ENCODE assay signal across 2 cellular contexts in the genomic region with DNA sequence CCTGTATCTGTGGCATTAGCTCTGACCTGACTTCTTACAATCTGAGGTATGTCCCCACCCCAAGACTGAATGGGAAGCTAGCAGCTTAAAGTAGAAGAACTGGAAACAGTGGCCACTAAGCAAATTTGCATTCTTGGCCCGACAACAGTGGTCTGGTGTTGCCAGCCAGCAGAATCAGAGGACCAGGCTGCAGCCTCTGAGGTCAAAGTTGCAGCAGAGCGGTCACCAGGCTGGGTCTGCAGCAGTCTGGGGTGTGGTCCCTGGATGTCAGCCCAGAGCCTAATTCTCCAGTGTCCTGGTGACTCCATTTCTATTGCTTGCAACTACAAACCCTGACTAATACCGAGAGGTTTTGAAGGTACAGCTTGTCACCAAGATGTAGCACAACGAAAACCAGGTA.
A peak's percentile ranks its signal among the peaks of the same experiment; 100 is the strongest.
TF ChIP-seq lines count a peak whose summit lies in the region.

No MANE protein-coding gene starts in this region.

TF ChIP-seq in liver, 16 proteins besides CTCF, POLR2A, EP300 and RAD21 (continued from another document):
- TF ChIP-seq, protein P1, sequence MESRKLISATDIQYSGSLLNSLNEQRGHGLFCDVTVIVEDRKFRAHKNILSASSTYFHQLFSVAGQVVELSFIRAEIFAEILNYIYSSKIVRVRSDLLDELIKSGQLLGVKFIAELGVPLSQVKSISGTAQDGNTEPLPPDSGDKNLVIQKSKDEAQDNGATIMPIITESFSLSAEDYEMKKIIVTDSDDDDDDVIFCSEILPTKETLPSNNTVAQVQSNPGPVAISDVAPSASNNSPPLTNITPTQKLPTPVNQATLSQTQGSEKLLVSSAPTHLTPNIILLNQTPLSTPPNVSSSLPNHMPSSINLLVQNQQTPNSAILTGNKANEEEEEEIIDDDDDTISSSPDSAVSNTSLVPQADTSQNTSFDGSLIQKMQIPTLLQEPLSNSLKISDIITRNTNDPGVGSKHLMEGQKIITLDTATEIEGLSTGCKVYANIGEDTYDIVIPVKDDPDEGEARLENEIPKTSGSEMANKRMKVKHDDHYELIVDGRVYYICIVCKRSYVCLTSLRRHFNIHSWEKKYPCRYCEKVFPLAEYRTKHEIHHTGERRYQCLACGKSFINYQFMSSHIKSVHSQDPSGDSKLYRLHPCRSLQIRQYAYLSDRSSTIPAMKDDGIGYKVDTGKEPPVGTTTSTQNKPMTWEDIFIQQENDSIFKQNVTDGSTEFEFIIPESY (IDR thresholded peaks at IDR 0.05), result no peak
- TF ChIP-seq, protein P2, sequence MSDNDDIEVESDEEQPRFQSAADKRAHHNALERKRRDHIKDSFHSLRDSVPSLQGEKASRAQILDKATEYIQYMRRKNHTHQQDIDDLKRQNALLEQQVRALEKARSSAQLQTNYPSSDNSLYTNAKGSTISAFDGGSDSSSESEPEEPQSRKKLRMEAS (IDR thresholded peaks at IDR 0.05), result no peak
- no peak for TF ChIP-seq FOXA2 (IDR thresholded peaks at IDR 0.05)
- peak in 1 of 2 donors; percentile 46 for TF ChIP-seq HNF4A (conservative IDR thresholded peaks at IDR 0.05)
- TF ChIP-seq SP1 (IDR thresholded peaks at IDR 0.05), result peak; percentile 26
- peak; percentile 45 to 56 for TF ChIP-seq RXRA (IDR thresholded peaks at IDR 0.05)
- TF ChIP-seq YY1 (IDR thresholded peaks at IDR 0.05), result peak; percentile 26
- no peak for TF ChIP-seq HNF4G (IDR thresholded peaks at IDR 0.05)
- TF ChIP-seq EGR1 (IDR thresholded peaks at IDR 0.05; ENCODE audit: low read depth in 2 of 2), result no peak
- TF ChIP-seq, protein P3, sequence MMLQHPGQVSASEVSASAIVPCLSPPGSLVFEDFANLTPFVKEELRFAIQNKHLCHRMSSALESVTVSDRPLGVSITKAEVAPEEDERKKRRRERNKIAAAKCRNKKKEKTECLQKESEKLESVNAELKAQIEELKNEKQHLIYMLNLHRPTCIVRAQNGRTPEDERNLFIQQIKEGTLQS (IDR thresholded peaks at IDR 0.05), result no peak

TF ChIP-seq in HepG2, 621 proteins besides CTCF, POLR2A, EP300 and RAD21:
- TF ChIP-seq, protein P4, sequence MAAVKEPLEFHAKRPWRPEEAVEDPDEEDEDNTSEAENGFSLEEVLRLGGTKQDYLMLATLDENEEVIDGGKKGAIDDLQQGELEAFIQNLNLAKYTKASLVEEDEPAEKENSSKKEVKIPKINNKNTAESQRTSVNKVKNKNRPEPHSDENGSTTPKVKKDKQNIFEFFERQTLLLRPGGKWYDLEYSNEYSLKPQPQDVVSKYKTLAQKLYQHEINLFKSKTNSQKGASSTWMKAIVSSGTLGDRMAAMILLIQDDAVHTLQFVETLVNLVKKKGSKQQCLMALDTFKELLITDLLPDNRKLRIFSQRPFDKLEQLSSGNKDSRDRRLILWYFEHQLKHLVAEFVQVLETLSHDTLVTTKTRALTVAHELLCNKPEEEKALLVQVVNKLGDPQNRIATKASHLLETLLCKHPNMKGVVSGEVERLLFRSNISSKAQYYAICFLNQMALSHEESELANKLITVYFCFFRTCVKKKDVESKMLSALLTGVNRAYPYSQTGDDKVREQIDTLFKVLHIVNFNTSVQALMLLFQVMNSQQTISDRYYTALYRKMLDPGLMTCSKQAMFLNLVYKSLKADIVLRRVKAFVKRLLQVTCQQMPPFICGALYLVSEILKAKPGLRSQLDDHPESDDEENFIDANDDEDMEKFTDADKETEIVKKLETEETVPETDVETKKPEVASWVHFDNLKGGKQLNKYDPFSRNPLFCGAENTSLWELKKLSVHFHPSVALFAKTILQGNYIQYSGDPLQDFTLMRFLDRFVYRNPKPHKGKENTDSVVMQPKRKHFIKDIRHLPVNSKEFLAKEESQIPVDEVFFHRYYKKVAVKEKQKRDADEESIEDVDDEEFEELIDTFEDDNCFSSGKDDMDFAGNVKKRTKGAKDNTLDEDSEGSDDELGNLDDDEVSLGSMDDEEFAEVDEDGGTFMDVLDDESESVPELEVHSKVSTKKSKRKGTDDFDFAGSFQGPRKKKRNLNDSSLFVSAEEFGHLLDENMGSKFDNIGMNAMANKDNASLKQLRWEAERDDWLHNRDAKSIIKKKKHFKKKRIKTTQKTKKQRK (IDR thresholded peaks at IDR 0.05; ENCODE audit: low read length), result no peak
- TF ChIP-seq MTA1 (CRISPR knock-in tag; IDR thresholded peaks at IDR 0.05; ENCODE audit: borderline replicate concordance) (no peak), NR2F2 (IDR thresholded peaks at IDR 0.05; ENCODE audit: borderline replicate concordance, low read depth) (no peak), KLF13 (CRISPR knock-in tag; IDR thresholded peaks at IDR 0.05) (no peak), DR1 (CRISPR knock-in tag; IDR thresholded peaks at IDR 0.05) (no peak), MIER2 (CRISPR knock-in tag; IDR thresholded peaks at IDR 0.05) (no peak), SKI (IDR thresholded peaks at IDR 0.05; ENCODE audit: partially characterized antibody) (no peak), HOXD1 (CRISPR knock-in tag; IDR thresholded peaks at IDR 0.05) (no peak), ZNF674 (CRISPR knock-in tag; IDR thresholded peaks at IDR 0.05; ENCODE audit: low read depth) (no peak), THYN1 (CRISPR knock-in tag; IDR thresholded peaks at IDR 0.05; ENCODE audit: borderline replicate concordance, low read depth) (no peak), ZNF496 (CRISPR knock-in tag; IDR thresholded peaks at IDR 0.05; ENCODE audit: insufficient replicate concordance) (no peak)
- TF ChIP-seq, protein P5, sequence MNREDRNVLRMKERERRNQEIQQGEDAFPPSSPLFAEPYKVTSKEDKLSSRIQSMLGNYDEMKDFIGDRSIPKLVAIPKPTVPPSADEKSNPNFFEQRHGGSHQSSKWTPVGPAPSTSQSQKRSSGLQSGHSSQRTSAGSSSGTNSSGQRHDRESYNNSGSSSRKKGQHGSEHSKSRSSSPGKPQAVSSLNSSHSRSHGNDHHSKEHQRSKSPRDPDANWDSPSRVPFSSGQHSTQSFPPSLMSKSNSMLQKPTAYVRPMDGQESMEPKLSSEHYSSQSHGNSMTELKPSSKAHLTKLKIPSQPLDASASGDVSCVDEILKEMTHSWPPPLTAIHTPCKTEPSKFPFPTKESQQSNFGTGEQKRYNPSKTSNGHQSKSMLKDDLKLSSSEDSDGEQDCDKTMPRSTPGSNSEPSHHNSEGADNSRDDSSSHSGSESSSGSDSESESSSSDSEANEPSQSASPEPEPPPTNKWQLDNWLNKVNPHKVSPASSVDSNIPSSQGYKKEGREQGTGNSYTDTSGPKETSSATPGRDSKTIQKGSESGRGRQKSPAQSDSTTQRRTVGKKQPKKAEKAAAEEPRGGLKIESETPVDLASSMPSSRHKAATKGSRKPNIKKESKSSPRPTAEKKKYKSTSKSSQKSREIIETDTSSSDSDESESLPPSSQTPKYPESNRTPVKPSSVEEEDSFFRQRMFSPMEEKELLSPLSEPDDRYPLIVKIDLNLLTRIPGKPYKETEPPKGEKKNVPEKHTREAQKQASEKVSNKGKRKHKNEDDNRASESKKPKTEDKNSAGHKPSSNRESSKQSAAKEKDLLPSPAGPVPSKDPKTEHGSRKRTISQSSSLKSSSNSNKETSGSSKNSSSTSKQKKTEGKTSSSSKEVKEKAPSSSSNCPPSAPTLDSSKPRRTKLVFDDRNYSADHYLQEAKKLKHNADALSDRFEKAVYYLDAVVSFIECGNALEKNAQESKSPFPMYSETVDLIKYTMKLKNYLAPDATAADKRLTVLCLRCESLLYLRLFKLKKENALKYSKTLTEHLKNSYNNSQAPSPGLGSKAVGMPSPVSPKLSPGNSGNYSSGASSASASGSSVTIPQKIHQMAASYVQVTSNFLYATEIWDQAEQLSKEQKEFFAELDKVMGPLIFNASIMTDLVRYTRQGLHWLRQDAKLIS (CRISPR knock-in tag; IDR thresholded peaks at IDR 0.05), result no peak
- TF ChIP-seq, protein P6, sequence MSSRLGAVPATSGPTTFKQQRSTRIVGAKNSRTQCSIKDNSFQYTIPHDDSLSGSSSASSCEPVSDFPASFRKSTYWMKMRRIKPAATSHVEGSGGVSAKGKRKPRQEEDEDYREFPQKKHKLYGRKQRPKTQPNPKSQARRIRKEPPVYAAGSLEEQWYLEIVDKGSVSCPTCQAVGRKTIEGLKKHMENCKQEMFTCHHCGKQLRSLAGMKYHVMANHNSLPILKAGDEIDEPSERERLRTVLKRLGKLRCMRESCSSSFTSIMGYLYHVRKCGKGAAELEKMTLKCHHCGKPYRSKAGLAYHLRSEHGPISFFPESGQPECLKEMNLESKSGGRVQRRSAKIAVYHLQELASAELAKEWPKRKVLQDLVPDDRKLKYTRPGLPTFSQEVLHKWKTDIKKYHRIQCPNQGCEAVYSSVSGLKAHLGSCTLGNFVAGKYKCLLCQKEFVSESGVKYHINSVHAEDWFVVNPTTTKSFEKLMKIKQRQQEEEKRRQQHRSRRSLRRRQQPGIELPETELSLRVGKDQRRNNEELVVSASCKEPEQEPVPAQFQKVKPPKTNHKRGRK (CRISPR knock-in tag; IDR thresholded peaks at IDR 0.05), result no peak
- TF ChIP-seq, protein P7, sequence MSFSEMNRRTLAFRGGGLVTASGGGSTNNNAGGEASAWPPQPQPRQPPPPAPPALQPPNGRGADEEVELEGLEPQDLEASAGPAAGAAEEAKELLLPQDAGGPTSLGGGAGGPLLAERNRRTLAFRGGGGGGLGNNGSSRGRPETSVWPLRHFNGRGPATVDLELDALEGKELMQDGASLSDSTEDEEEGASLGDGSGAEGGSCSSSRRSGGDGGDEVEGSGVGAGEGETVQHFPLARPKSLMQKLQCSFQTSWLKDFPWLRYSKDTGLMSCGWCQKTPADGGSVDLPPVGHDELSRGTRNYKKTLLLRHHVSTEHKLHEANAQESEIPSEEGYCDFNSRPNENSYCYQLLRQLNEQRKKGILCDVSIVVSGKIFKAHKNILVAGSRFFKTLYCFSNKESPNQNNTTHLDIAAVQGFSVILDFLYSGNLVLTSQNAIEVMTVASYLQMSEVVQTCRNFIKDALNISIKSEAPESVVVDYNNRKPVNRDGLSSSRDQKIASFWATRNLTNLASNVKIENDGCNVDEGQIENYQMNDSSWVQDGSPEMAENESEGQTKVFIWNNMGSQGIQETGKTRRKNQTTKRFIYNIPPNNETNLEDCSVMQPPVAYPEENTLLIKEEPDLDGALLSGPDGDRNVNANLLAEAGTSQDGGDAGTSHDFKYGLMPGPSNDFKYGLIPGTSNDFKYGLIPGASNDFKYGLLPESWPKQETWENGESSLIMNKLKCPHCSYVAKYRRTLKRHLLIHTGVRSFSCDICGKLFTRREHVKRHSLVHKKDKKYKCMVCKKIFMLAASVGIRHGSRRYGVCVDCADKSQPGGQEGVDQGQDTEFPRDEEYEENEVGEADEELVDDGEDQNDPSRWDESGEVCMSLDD (CRISPR knock-in tag; IDR thresholded peaks at IDR 0.05; ENCODE audit: borderline replicate concordance), result no peak
- TF ChIP-seq, protein P8, sequence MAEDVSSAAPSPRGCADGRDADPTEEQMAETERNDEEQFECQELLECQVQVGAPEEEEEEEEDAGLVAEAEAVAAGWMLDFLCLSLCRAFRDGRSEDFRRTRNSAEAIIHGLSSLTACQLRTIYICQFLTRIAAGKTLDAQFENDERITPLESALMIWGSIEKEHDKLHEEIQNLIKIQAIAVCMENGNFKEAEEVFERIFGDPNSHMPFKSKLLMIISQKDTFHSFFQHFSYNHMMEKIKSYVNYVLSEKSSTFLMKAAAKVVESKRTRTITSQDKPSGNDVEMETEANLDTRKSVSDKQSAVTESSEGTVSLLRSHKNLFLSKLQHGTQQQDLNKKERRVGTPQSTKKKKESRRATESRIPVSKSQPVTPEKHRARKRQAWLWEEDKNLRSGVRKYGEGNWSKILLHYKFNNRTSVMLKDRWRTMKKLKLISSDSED (CRISPR knock-in tag; IDR thresholded peaks at IDR 0.05), result no peak
